Comparison of ENCODE assay signal across 22 cellular contexts in the genomic region with DNA sequence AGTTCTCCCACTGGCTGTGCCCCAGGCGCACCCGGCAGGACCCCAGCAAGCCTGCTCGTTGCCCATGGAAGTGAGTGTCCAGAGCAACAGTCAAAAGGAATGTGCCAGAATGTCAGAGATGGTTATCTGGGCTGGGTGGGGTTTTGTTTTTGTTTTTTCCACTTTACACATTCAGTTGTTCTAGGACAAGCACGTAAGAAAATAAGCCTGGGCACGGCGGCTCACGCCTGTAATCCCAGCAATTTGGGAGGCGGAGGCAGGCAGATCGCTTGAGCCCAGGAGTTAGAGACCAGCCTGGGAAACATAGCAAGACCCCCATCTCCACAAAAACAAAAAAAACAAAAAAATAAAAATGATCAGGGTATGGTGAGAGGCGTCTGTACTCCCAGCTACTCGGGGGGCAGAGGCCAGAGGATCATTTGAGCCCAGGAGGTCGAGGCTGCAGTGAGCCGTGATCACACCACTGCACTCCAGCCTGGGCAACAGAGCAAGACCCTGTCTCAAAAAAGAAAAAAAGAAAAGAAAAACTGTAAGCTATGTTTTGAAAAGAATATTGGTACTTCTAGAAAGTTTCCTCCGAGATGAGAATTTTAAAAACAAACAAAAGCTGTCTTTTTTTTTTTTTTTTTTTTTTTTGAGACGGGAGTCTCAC.
"Had no signal": no experiment of that assay in that cellular context is flagged by ENCODE, and none has a peak within 500 bp of the region (broad histone marks: within the 10 kb centered on the region; RNA-seq: fewer than 3 reads in every experiment).

No MANE protein-coding gene starts in this region.

- H3K36me3 Mint-ChIP-seq: brain had no signal

- H3K9me3 Mint-ChIP-seq: activated naive CD4-positive, alpha-beta T cell treated with anti-CD3 and anti-CD28 coated beads, Interleukin-2, amount 50 U/mL, for 72 hours; central memory CD8-positive, alpha-beta T cell; T-helper 1 cell treated with Interleukin-12 subunit alpha and Interleukin-12 subunit beta and Interleukin-4 antibody, amounts not matched to agents 30 μg/mL and 1 μg/mL, for 36 hours had no signal

- ATAC-seq: activated CD8-positive, alpha-beta T cell treated with anti-CD3 and anti-CD28 coated beads, Interleukin-2, amount 10 ng/mL, durations not matched to agents 7 days and 5 days; activated naive CD4-positive, alpha-beta T cell treated with anti-CD3 and anti-CD28 coated beads, Interleukin-2, amount 50 U/mL, for 72 hours had no signal

- H3K27ac ChIP-seq: Peyer's patch, VCaP had no signal

- H3K27me3 ChIP-seq: Peyer's patch had no signal

- H3K27ac Mint-ChIP-seq: T-helper 1 cell treated with Interleukin-12 subunit alpha and Interleukin-12 subunit beta and Interleukin-4 antibody, amounts not matched to agents 30 μg/mL and 1 μg/mL, for 36 hours had no signal

- H3K4me3 Mint-ChIP-seq: activated CD8-positive, alpha-beta T cell treated with anti-CD3 and anti-CD28 coated beads, Interleukin-2, amount 10 ng/mL, durations not matched to agents 7 days and 5 days; brain; central memory CD8-positive, alpha-beta T cell; T-helper 1 cell treated with Interleukin-12 subunit alpha and Interleukin-12 subunit beta and Interleukin-4 antibody, amounts not matched to agents 30 μg/mL and 1 μg/mL, for 36 hours had no signal

- FAIRE-seq: astrocyte had no signal

- H3K27me3 Mint-ChIP-seq: brain; central memory CD8-positive, alpha-beta T cell had no signal

- DNase-seq: activated CD4-positive, alpha-beta T cell treated with anti-CD3 and anti-CD28 coated beads, Interleukin-2, amount 50 U/mL, for 1 hour; activated CD4-positive, CD25-positive, alpha-beta regulatory T cell; activated CD8-positive, alpha-beta memory T cell treated with anti-CD3 and anti-CD28 coated beads, Interleukin-2, amount 50 U/mL, for 48 hours; activated CD8-positive, alpha-beta T cell treated with anti-CD3 and anti-CD28 coated beads, Interleukin-2, amount 10 ng/mL, durations not matched to agents 7 days and 5 days; activated T-cell treated with anti-CD3 and anti-CD28 coated beads, Interleukin-2, amount 50 U/mL, for 1 hour; amygdala; Karpas-422; MM.1S; NCI-H1105; NCI-H1436; NCI-H1694 treated with DMSO at 0.1 percent for 48 hours; NCI-H2029 treated with DMSO at 0.1 percent for 48 hours; NCI-H524; OCI-M1; Peyer's patch; SHP77 treated with DMSO at 0.1 percent for 48 hours had no signal

- H3K4me3 ChIP-seq: Peyer's patch had no signal

- H3K9me3 ChIP-seq: Peyer's patch had no signal
